8 cellular contexts compared by ENCODE assay signal in genomic region chr11:7548659-7549283, GRCh38.
DNase-seq lines count a peak whose midpoint lies in the region; ATAC-seq and TF ChIP-seq lines count a peak whose summit lies in the region.

No MANE protein-coding gene starts in this region.

- peak; percentile 15 for DNase-seq in activated naive CD8-positive, alpha-beta T cell treated with anti-CD3 and anti-CD28 coated beads, Interleukin-2, amount 50 U/mL, for 24 hours
- DNase-seq in stimulated activated CD8-positive, alpha-beta memory T cell treated with anti-CD3 and anti-CD28 coated beads, Interleukin-4, amount 100 ng/mL, for 48 hours = peak; percentile 43
- DNase-seq in DMS79 (lab: John Stamatoyannopoulos, UW) = no peak
- DNase-seq in EL = no peak
- no peak for DNase-seq in KG1 (lab: John Stamatoyannopoulos, UW)

- no peaks in the 10 kb centered on the region for H3K27me3 Mint-ChIP-seq in activated naive CD8-positive, alpha-beta T cell treated with anti-CD3 and anti-CD28 coated beads, Interleukin-2, amount 50 U/mL, for 24 hours

- H3K4me3 Mint-ChIP-seq in activated naive CD8-positive, alpha-beta T cell treated with anti-CD3 and anti-CD28 coated beads, Interleukin-2, amount 50 U/mL, for 24 hours = no peak overlapping the region

- H3K9me3 Mint-ChIP-seq in activated naive CD8-positive, alpha-beta T cell treated with anti-CD3 and anti-CD28 coated beads, Interleukin-2, amount 50 U/mL, for 24 hours = no peaks in the 10 kb centered on the region

- H3K27ac Mint-ChIP-seq in activated naive CD8-positive, alpha-beta T cell treated with anti-CD3 and anti-CD28 coated beads, Interleukin-2, amount 50 U/mL, for 24 hours = no peak overlapping the region

- ATAC-seq in GM21360 (IDR thresholded peaks at IDR 0.05; ENCODE audit: unreplicated experiment) (peak; percentile 75), HG03520 (IDR thresholded peaks at IDR 0.05; ENCODE audit: unreplicated experiment) (peak; percentile 72)
- ATAC-seq in activated naive CD8-positive, alpha-beta T cell treated with anti-CD3 and anti-CD28 coated beads, Interleukin-2, amount 50 U/mL, for 24 hours = peak; percentile 85

- peaks cover 9% of the 10 kb centered on the region for H3K36me3 Mint-ChIP-seq in activated naive CD8-positive, alpha-beta T cell treated with anti-CD3 and anti-CD28 coated beads, Interleukin-2, amount 50 U/mL, for 24 hours (ENCODE audit: low read depth)

- peaks cover 2% of the 10 kb centered on the region for H3K4me1 Mint-ChIP-seq in activated naive CD8-positive, alpha-beta T cell treated with anti-CD3 and anti-CD28 coated beads, Interleukin-2, amount 50 U/mL, for 24 hours

- peak; percentile 74 for TF ChIP-seq CTCF in GM12873 (IDR thresholded peaks at IDR 0.05; ENCODE audit: insufficient read depth, low read depth, low read length, missing control alignments)

Comparison
In these comparisons a context has a peak if more than half of its experiments do, and no peak if none do; other contexts are left out.
1. DNase-seq: peak in activated naive CD8-positive, alpha-beta T cell treated with anti-CD3 and anti-CD28 coated beads, Interleukin-2, amount 50 U/mL, for 24 hours (single experiment) and stimulated activated CD8-positive, alpha-beta memory T cell treated with anti-CD3 and anti-CD28 coated beads, Interleukin-4, amount 100 ng/mL, for 48 hours (single experiment); none in DMS79 (single experiment), EL (single experiment) and KG1 (single experiment).
2. Peak in every context shown above with its lines, with median percentiles within 50 percentile points of each other: ATAC-seq.